Comparison of ENCODE assay signal across 8 cellular contexts in the genomic region with DNA sequence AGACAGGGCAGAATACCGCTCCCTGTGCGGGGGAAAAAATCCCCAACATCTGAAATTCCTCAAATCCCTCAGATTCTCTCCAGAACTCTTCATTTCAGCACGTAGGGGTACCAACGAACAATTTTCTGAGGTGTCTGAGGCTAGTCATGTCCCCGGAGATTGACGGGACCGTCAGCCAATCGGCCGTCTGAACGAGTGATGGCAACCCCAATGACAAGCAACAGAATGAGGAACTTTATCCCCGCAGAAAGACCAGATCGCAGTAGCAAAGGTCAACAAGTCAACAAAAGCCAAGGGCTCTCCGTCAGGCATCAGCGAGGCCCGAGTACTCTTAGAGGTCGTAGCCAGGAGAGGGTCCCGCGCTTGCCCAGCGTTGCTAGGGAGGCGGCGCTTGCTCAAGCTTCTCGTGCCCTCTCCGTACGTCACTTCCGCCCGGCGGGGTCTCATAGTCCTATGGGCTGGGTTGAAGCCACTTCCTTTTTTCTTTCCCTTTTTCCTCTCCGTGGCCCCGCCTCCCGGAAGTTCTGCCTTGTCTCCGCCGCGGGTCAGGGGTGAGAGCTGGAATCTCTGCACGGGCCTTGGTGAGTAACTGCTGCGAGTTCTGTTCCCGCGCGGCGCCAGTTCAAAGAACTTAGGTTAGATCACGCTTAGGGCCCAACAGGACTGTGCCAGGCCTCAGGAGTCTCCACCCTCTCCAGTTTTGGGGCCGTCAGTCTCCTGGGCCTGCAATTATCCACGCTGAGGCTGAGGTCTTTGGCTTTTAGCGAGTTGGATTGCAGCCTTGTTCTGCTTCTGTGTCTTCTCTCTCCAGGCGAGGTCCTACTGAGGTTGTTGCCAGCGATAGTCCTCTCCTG.
DNase-seq lines count a peak whose midpoint lies in the region; ATAC-seq, FAIRE-seq and TF ChIP-seq lines count a peak whose summit lies in the region.

A gene with protein sequence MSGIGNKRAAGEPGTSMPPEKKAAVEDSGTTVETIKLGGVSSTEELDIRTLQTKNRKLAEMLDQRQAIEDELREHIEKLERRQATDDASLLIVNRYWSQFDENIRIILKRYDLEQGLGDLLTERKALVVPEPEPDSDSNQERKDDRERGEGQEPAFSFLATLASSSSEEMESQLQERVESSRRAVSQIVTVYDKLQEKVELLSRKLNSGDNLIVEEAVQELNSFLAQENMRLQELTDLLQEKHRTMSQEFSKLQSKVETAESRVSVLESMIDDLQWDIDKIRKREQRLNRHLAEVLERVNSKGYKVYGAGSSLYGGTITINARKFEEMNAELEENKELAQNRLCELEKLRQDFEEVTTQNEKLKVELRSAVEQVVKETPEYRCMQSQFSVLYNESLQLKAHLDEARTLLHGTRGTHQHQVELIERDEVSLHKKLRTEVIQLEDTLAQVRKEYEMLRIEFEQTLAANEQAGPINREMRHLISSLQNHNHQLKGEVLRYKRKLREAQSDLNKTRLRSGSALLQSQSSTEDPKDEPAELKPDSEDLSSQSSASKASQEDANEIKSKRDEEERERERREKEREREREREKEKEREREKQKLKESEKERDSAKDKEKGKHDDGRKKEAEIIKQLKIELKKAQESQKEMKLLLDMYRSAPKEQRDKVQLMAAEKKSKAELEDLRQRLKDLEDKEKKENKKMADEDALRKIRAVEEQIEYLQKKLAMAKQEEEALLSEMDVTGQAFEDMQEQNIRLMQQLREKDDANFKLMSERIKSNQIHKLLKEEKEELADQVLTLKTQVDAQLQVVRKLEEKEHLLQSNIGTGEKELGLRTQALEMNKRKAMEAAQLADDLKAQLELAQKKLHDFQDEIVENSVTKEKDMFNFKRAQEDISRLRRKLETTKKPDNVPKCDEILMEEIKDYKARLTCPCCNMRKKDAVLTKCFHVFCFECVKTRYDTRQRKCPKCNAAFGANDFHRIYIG (plus strand): TSS at position 520 of the 854 bp plus-strand sequence. CDS start 1,571 bp downstream, outside the sequence.

- TF ChIP-seq CTCF in AG09319 (IDR thresholded peaks at IDR 0.05; ENCODE audit: low read depth, low read length): no peak

- ATAC-seq in GM19035 (IDR thresholded peaks at IDR 0.05; ENCODE audit: unreplicated experiment): peak; percentile 98
- peak; percentile 97 for ATAC-seq in HG03354 (IDR thresholded peaks at IDR 0.05; ENCODE audit: poor library complexity, severe bottlenecking, unreplicated experiment)
- peak; percentile 96 for ATAC-seq in activated CD4-positive, CD25-positive, alpha-beta regulatory T cell treated with anti-CD3 and anti-CD28 coated beads, Interleukin-2, amount 50 U/mL, for 24 hours

- peak; percentile 81 for FAIRE-seq in islet of Langerhans (lab: Jason Lieb, UNC)

- DNase-seq in AG09319 (ENCODE audit: extremely low read depth, low read depth) (peak; percentile 95), NCI-H446 treated with DMSO at 0.1 percent for 48 hours (lab: John Stamatoyannopoulos, UW) (peak; percentile 90), cerebellar cortex (ENCODE audit: low spot score) (peak; percentile 100)
- DNase-seq in stimulated activated CD4-positive, alpha-beta T cell treated with anti-CD3 and anti-CD28 coated beads, Interleukin-12 subunit alpha, Interleukin-12 subunit beta, amount 100 ng/mL, for 4 hours: peak; percentile 99

Comparison
In these comparisons a context has a peak if more than half of its experiments do, and no peak if none do; other contexts are left out.
1. Peak in every context shown above with its lines: DNase-seq and ATAC-seq.